In genomic region chr2:135783416-135783815, GRCh38 we compare ENCODE assay signal across 25 cellular contexts. TPM values are rescaled to one million over a fixed set of nuclear protein-coding genes. Genes with fewer than 3 reads are reported as not detected.
DNase-seq lines count a peak whose midpoint lies in the region; ATAC-seq, FAIRE-seq and TF ChIP-seq lines count a peak whose summit lies in the region.
"Had no signal": no experiment of that assay in that cellular context is flagged by ENCODE, and none has a peak within 500 bp of the region (broad histone marks: within the 10 kb centered on the region; RNA-seq: fewer than 3 reads in every experiment).

No MANE protein-coding gene starts in this region.

- TF ChIP-seq POLR2A in GM12892 (IDR thresholded peaks at IDR 0.05; ENCODE audit: low read depth, low read length), result no peak

- peak; percentile 64 for FAIRE-seq in GM12892 (lab: Jason Lieb, UNC)

- peak; percentile 51 for ATAC-seq in GM21390 (IDR thresholded peaks at IDR 0.05; ENCODE audit: unreplicated experiment)
- no peak for ATAC-seq in GM18517 (IDR thresholded peaks at IDR 0.05; ENCODE audit: unreplicated experiment)
- ATAC-seq: activated T-helper 17 cell treated with anti-CD3 and anti-CD28 coated beads, Interleukin-2, amount 50 U/mL, for 72 hours; esophagus mucosa; foreskin keratinocyte; sciatic nerve; T-cell had no signal

- no peak for DNase-seq in GM12892 (ENCODE audit: insufficient read length)
- peak; percentile 93 to 95 for DNase-seq in NCI-H526 (lab: John Stamatoyannopoulos, UW)
- peak; percentile 58 for DNase-seq in left kidney (ENCODE audit: low read depth, low spot score)
- DNase-seq in medulla oblongata (ENCODE audit: extremely low spot score), result no peak
- no peak for DNase-seq in NOMO-1 (lab: John Stamatoyannopoulos, UW; ENCODE audit: unreplicated experiment in 2 of 2)
- DNase-seq: activated CD4-positive, CD25-positive, alpha-beta regulatory T cell; cortex of kidney; endodermal cell; foreskin keratinocyte; mammary epithelial cell; NCI-H1436; NCI-H2081 treated with DMSO at 0.1 percent for 48 hours; NCI-H446 treated with DMSO at 0.1 percent for 48 hours; NK-92 treated with Interleukin-12 subunit alpha and Interleukin-12 subunit beta, amount 100 ng/mL, for 24 hours; Peyer's patch; posterior cingulate gyrus; SIG-M5; stimulated activated naive CD4-positive, alpha-beta T cell; T-cell had no signal

RNA-seq across cellular contexts. Expression of gene UBXN4, which starts 41.8 kb away (rescaled TPM):
- polyA plus RNA-seq in GM12892 (2012; ENCODE audit: missing spikeins), result 71.3 TPM

RNA-seq across cellular contexts. Expression of gene LCT, which starts 53.6 kb away (rescaled TPM):
- 0.04 TPM for polyA plus RNA-seq in GM12892 (2012; ENCODE audit: missing spikeins)
- polyA plus RNA-seq: foreskin keratinocyte, urinary bladder had no signal

Comparison
In these comparisons a context has a peak if more than half of its experiments do, and no peak if none do; other contexts are left out.
1. DNase-seq: peak in NCI-H526 (2 of 2) and left kidney (single experiment); none in GM12892 (single experiment), medulla oblongata (single experiment) and NOMO-1 (0 of 2).